Comparison of ENCODE assay signal across 14 cellular contexts in genomic region chr22:37631448-37632173, GRCh38. TPM values are rescaled to one million over a fixed set of nuclear protein-coding genes. Genes with fewer than 3 reads are reported as not detected.
A peak's percentile ranks its signal among the peaks of the same experiment; 100 is the strongest.
DNase-seq lines count a peak whose midpoint lies in the region; ATAC-seq and TF ChIP-seq lines count a peak whose summit lies in the region.
"Had no signal": no experiment of that assay in that cellular context is flagged by ENCODE, and none has a peak within 500 bp of the region (broad histone marks: within the 10 kb centered on the region; RNA-seq: fewer than 3 reads in every experiment).

No MANE protein-coding gene starts in this region.

- H3K4me3 ChIP-seq in left ventricle myocardium inferior, result no peak overlapping the region
- no peak overlapping the region for H3K4me3 ChIP-seq in mesodermal cell (ENCODE audit: extremely low read depth, insufficient read depth, low read length, poor library complexity, severe bottlenecking)
- no peak overlapping the region for H3K4me3 ChIP-seq in dorsolateral prefrontal cortex

- peak overlapping the region; percentile 80 for H3K27ac Mint-ChIP-seq in activated naive CD8-positive, alpha-beta T cell
- H3K27ac Mint-ChIP-seq in osteocyte (ENCODE audit: unreplicated experiment), result no peak overlapping the region

- H3K9me3 ChIP-seq in left ventricle myocardium inferior (replicated peaks) (no peaks in the 10 kb centered on the region), mesodermal cell (ENCODE audit: control insufficient read depth, low read length) (no peaks in the 10 kb centered on the region)

- no peak for ATAC-seq in left cardiac atrium
- ATAC-seq in HG03159 (IDR thresholded peaks at IDR 0.05; ENCODE audit: unreplicated experiment), result no peak
- ATAC-seq in GM18520 (IDR thresholded peaks at IDR 0.05; ENCODE audit: unreplicated experiment), result no peak
- ATAC-seq: Panc1 had no signal

- H3K27me3 ChIP-seq in left ventricle myocardium inferior (ENCODE audit: low read depth) (no peaks in the 10 kb centered on the region), dorsolateral prefrontal cortex (no peaks in the 10 kb centered on the region)

- 92 to 96% methylated on average over 17 to 19 of the region's 19 CpGs for WGBS in mesodermal cell (ENCODE audit: insufficient coverage in 2 of 2), 2 experiments

- no peaks in the 10 kb centered on the region for H3K9me3 Mint-ChIP-seq in activated naive CD8-positive, alpha-beta T cell (ENCODE audit: low read depth)
- no peaks in the 10 kb centered on the region for H3K9me3 Mint-ChIP-seq in osteocyte (ENCODE audit: unreplicated experiment)

- DNase-seq in left ventricle myocardium inferior (no peak), left cardiac atrium (no peak), dorsolateral prefrontal cortex (no peak), osteocyte (ENCODE audit: extremely low spot score, unreplicated experiment) (no peak)
- DNase-seq: central memory CD4-positive, alpha-beta T cell; NCI-H2227 treated with DMSO at 0.1 percent for 48 hours; stimulated activated CD4-positive, alpha-beta T cell treated with anti-CD3 and anti-CD28 coated beads, Interleukin-12 subunit alpha, Interleukin-12 subunit beta, amount 100 ng/mL, for 4 hours; T1000 had no signal

- intact Hi-C loops in left ventricle myocardium inferior (cut with micrococcal nuclease) (no loop called here), left cardiac atrium (cut with DNase I) (no loop called here), dorsolateral prefrontal cortex (cut with DNase I) (no loop called here)

- H3K36me3 ChIP-seq in left ventricle myocardium inferior (peaks cover 37% of the 10 kb centered on the region), mesodermal cell (ENCODE audit: control insufficient read depth, insufficient read depth, low read length) (peaks cover 15% of the 10 kb centered on the region)

- H3K36me3 Mint-ChIP-seq in activated naive CD8-positive, alpha-beta T cell, result no peaks in the 10 kb centered on the region
- no peaks in the 10 kb centered on the region for H3K36me3 Mint-ChIP-seq in osteocyte (ENCODE audit: unreplicated experiment)

- H3K27ac ChIP-seq in left ventricle myocardium inferior (replicated peaks), result peak overlapping the region; percentile 88
- H3K27ac ChIP-seq in mesodermal cell (ENCODE audit: low read depth, low read length, severe bottlenecking), result peak overlapping the region; percentile 16
- peak overlapping the region in 24 of 59 donors; percentile 16 to 91 (median 85) for H3K27ac ChIP-seq in dorsolateral prefrontal cortex

- peaks cover 57% of the 10 kb centered on the region for H3K4me1 ChIP-seq in left ventricle myocardium inferior
- peaks cover 52% of the 10 kb centered on the region for H3K4me1 ChIP-seq in mesodermal cell (ENCODE audit: control insufficient read depth, insufficient read depth, low read length, poor library complexity, severe bottlenecking)

- peaks cover 69% of the 10 kb centered on the region for H3K4me1 Mint-ChIP-seq in activated naive CD8-positive, alpha-beta T cell (ENCODE audit: low read depth)
- peaks cover 28% of the 10 kb centered on the region for H3K4me1 Mint-ChIP-seq in osteocyte (ENCODE audit: unreplicated experiment)

- no peaks in the 10 kb centered on the region for H3K27me3 Mint-ChIP-seq in activated naive CD8-positive, alpha-beta T cell
- no peaks in the 10 kb centered on the region for H3K27me3 Mint-ChIP-seq in osteocyte (ENCODE audit: unreplicated experiment)

- no peak for TF ChIP-seq CTCF in left ventricle myocardium inferior (IDR thresholded peaks at IDR 0.05; ENCODE audit: borderline replicate concordance)
- TF ChIP-seq CTCF in dorsolateral prefrontal cortex (IDR thresholded peaks at IDR 0.05 in 54 of 56, conservative IDR thresholded peaks at IDR 0.05 in 2 of 56; ENCODE audit: low read depth in 1 of 56, partially characterized antibody in 56 of 56), result no peak
- TF ChIP-seq CTCF in osteocyte (IDR thresholded peaks at IDR 0.05), result no peak

- no peak overlapping the region for H3K4me3 Mint-ChIP-seq in activated naive CD8-positive, alpha-beta T cell
- H3K4me3 Mint-ChIP-seq in osteocyte (ENCODE audit: unreplicated experiment), result no peak overlapping the region

RNA-seq across cellular contexts. Expression of gene SH3BP1, which starts 7.9 kb away (rescaled TPM):
- total RNA-seq in left ventricle myocardium inferior, result 2.5 TPM
- 1 to 10 TPM; 4.9 to 5.1 TPM for total RNA-seq in left cardiac atrium
- 38.7 TPM for polyA plus RNA-seq in mesodermal cell (2013, experiment 1 of 2)
- polyA plus RNA-seq in mesodermal cell (2013, experiment 2 of 2), result 31.5 TPM
- 10 to 100 TPM in 80 of 120 experiments, 1 to 10 TPM in 40; 5.9 to 31.1 (median 11.7) TPM for total RNA-seq in dorsolateral prefrontal cortex
- 6.9 and 8.3 TPM in 2 replicates for total RNA-seq in osteocyte

RNA-seq across cellular contexts. Expression of gene GGA1, which starts 23.0 kb away (rescaled TPM):
- total RNA-seq in left ventricle myocardium inferior, result 27.5 TPM
- 10 to 100 TPM; 24.4 to 26.6 TPM for total RNA-seq in left cardiac atrium
- polyA plus RNA-seq in mesodermal cell (2013, experiment 1 of 2), result 54.8 TPM
- polyA plus RNA-seq in mesodermal cell (2013, experiment 2 of 2), result 44.0 TPM
- total RNA-seq in dorsolateral prefrontal cortex, result 10 to 100 TPM; 45.6 to 94.6 (median 65.5) TPM
- 50.0 and 56.1 TPM in 2 replicates for total RNA-seq in osteocyte

RNA-seq across cellular contexts. Expression of gene PDXP, which starts 26.9 kb away (rescaled TPM):
- total RNA-seq in left ventricle myocardium inferior, result 23.9 TPM
- 10 to 100 TPM; 17.3 to 17.5 TPM for total RNA-seq in left cardiac atrium
- polyA plus RNA-seq in mesodermal cell (2013, experiment 1 of 2), result 21.0 TPM
- polyA plus RNA-seq in mesodermal cell (2013, experiment 2 of 2), result 15.1 TPM
- 100 to 1,000 TPM in 119 of 120 experiments, 10 to 100 TPM in 1; 62.4 to 280 (median 189) TPM for total RNA-seq in dorsolateral prefrontal cortex
- 16.5 and 16.6 TPM in 2 replicates for total RNA-seq in osteocyte

RNA-seq across cellular contexts. Expression of gene LGALS1, which starts 43.8 kb away (rescaled TPM):
- total RNA-seq in left ventricle myocardium inferior (843 TPM), left cardiac atrium (100 to 1,000 TPM; 599 to 917 TPM), dorsolateral prefrontal cortex (100 to 1,000 TPM; 153 to 409 (median 258) TPM), osteocyte (1,199 and 1,246 TPM in 2 replicates)
- polyA plus RNA-seq in mesodermal cell (2013, experiment 1 of 2), result 1,236 TPM
- polyA plus RNA-seq in mesodermal cell (2013, experiment 2 of 2), result 1,057 TPM
- polyA plus RNA-seq: neural cell had no signal

RNA-seq across cellular contexts. Expression of gene LGALS2, which starts 51.7 kb away (rescaled TPM):
- total RNA-seq in left ventricle myocardium inferior (not detected), left cardiac atrium (not detected), dorsolateral prefrontal cortex (1 to 10 TPM in 3 of 120 experiments, not detected in 117; 1.4 to 2.5 (median 1.5) TPM), osteocyte (not detected in 2 replicates)
- not detected for polyA plus RNA-seq in mesodermal cell (2013, experiment 1 of 2)
- polyA plus RNA-seq in mesodermal cell (2013, experiment 2 of 2), result not detected
- polyA plus RNA-seq: neural cell had no signal
